ENCODE assay signal across 13 cellular contexts in the genomic region with DNA sequence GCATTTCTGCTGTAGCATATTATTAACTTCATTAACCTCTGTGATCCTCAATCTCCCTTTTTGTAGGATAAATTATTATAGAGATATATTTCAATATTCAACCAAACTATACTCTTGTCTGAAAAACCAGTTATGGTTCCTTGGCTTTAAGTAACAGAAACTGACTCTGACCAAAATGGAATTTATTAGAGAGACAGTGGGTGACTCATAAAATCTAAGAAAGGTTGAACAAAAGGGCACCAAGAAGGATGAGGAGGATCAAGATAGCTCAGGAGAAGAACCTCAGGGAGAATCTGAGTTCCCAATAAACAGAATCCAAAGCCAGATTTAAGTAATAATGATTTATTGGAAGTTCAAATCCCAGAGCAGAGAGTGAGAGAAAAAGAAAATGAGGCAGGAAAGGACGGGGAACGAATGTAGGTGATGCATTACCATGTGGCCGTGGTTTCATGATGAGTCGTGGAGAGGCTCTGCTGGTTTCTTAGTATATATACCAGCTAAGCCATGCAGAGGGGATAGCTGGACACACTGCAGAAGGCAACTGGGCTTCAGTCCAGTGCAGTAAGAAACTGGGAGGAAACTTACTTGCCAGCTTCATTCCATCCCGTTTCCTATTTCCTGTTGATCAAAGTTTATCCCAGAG.
A peak's percentile ranks its signal among the peaks of the same experiment; 100 is the strongest.
DNase-seq lines count a peak whose midpoint lies in the region; ATAC-seq and TF ChIP-seq lines count a peak whose summit lies in the region.
"Had no signal": no experiment of that assay in that cellular context is flagged by ENCODE, and none has a peak within 500 bp of the region (broad histone marks: within the 10 kb centered on the region; RNA-seq: fewer than 3 reads in every experiment).

No MANE protein-coding gene starts in this region.

- H3K27me3 ChIP-seq in psoas muscle (ENCODE audit: insufficient read depth in 3 of 3, low read length in 2 of 3): no peaks in the 10 kb centered on the region
- H3K27me3 ChIP-seq: testis had no signal

- H3K4me1 ChIP-seq in psoas muscle: no peaks in the 10 kb centered on the region
- H3K4me1 ChIP-seq: lower lobe of right lung, testis had no signal

- peak; percentile 66 for DNase-seq in kidney tubule cell (ENCODE audit: low spot score)
- DNase-seq in NCI-H1092 treated with DMSO at 0.1 percent for 48 hours (lab: John Stamatoyannopoulos, UW): no peak
- DNase-seq in NCI-H187 treated with DMSO at 0.1 percent for 48 hours (lab: John Stamatoyannopoulos, UW): no peak
- no peak for DNase-seq in psoas muscle
- DNase-seq: activated T-cell treated with anti-CD3 and anti-CD28 coated beads, Interleukin-2, amount 50 U/mL, for 24 hours; amygdala; lower lobe of right lung; NCI-H1417 treated with DMSO at 0.1 percent for 48 hours; testis had no signal

- no peak overlapping the region for H3K4me3 ChIP-seq in psoas muscle
- H3K4me3 ChIP-seq: lower lobe of right lung, testis had no signal

- no peaks in the 10 kb centered on the region for H3K36me3 ChIP-seq in psoas muscle (ENCODE audit: insufficient read depth in 1 of 2, low read depth in 1 of 2)
- H3K36me3 ChIP-seq: lower lobe of right lung had no signal

- ATAC-seq in GM18868 (IDR thresholded peaks at IDR 0.05; ENCODE audit: unreplicated experiment) (peak; percentile 64), GM21786 (IDR thresholded peaks at IDR 0.05; ENCODE audit: unreplicated experiment) (peak; percentile 65), HG03354 (IDR thresholded peaks at IDR 0.05; ENCODE audit: poor library complexity, severe bottlenecking, unreplicated experiment) (peak; percentile 63), psoas muscle (no peak)
- ATAC-seq: esophagus mucosa, lower lobe of right lung had no signal

- H3K9me3 ChIP-seq in psoas muscle: no peaks in the 10 kb centered on the region
- H3K9me3 ChIP-seq: lower lobe of right lung, testis had no signal

- TF ChIP-seq CTCF in psoas muscle (IDR thresholded peaks at IDR 0.05): no peak

- 77 to 80% (median 79%) methylated on average over 5 of the region's 5 CpGs for WGBS in psoas muscle, 3 donors

- intact Hi-C loops in psoas muscle (cut with DNase I): no loop called here

- H3K27ac ChIP-seq in psoas muscle: no peak overlapping the region
- H3K27ac ChIP-seq: lower lobe of right lung, testis had no signal

Comparison
In these comparisons a context has a peak if more than half of its experiments do, and no peak if none do; other contexts are left out.
1. ATAC-seq: peak in GM18868 (single experiment), GM21786 (single experiment) and HG03354 (single experiment); none in psoas muscle (0 of 4).